Comparison of ENCODE assay signal across 8 cellular contexts in genomic region chr17:68237369-68238172, GRCh38. TPM values are rescaled to one million over a fixed set of nuclear protein-coding genes. Genes with fewer than 3 reads are reported as not detected.
DNase-seq lines count a peak whose midpoint lies in the region; ATAC-seq and TF ChIP-seq lines count a peak whose summit lies in the region.
"Not testable (repeated sequence)": the region's sequence is repeated elsewhere in the genome, so short reads cannot be mapped to it uniquely, and the experiment has no call there.

No MANE protein-coding gene starts in this region.

- not testable (repeated sequence) for H3K9me3 Mint-ChIP-seq in activated CD8-positive, alpha-beta T cell treated with anti-CD3 and anti-CD28 coated beads for 36 hours; dendritic cell treated with granulocyte-macrophage colony-stimulating factor and Interleukin-4, amounts not matched to agents 40 ng/mL and 50 ng/mL, for 4 days; naive thymus-derived CD8-positive, alpha-beta T cell

- H3K27ac ChIP-seq in upper lobe of right lung: peak overlapping the region; percentile 87

- H3K36me3 Mint-ChIP-seq in activated CD8-positive, alpha-beta T cell treated with anti-CD3 and anti-CD28 coated beads for 36 hours (ENCODE audit: low read depth); dendritic cell treated with granulocyte-macrophage colony-stimulating factor and Interleukin-4, amounts not matched to agents 40 ng/mL and 50 ng/mL, for 4 days (ENCODE audit: low read depth); naive thymus-derived CD8-positive, alpha-beta T cell: not testable (repeated sequence)

- CTCF ChIA-PET in activated CD8-positive, alpha-beta T cell treated with anti-CD3 and anti-CD28 coated beads for 36 hours (lab: Charles Lee): interaction anchor here (0.6 to 2.9 kb wide), 9 partner anchors 11 to 221 kb away, joined by 3 to 12 read pairs (median 3); partner anchors contain the start of gene AMZ2

- not testable (repeated sequence) for H3K4me3 ChIP-seq in upper lobe of right lung

- POLR2A ChIA-PET in activated CD8-positive, alpha-beta T cell treated with anti-CD3 and anti-CD28 coated beads for 36 hours (lab: Charles Lee): interaction anchor here (0.8 to 5.6 kb wide), 11 partner anchors 9 to 194 kb away, joined by 3 to 63 read pairs (median 4); partner anchors contain the start of genes AMZ2, ARSG and SLC16A6
- POLR2A ChIA-PET in naive thymus-derived CD8-positive, alpha-beta T cell (lab: Charles Lee): interaction anchor here (0.6 to 5.8 kb wide), 10 partner anchors 8 to 222 kb away, joined by 3 to 53 read pairs (median 4); partner anchors contain the start of genes AMZ2, ARSG and SLC16A6

- intact Hi-C loops in activated CD8-positive, alpha-beta T cell treated with anti-CD3 and anti-CD28 coated beads for 36 hours (cut with micrococcal nuclease); dendritic cell treated with granulocyte-macrophage colony-stimulating factor and Interleukin-4, amounts not matched to agents 40 ng/mL and 50 ng/mL, for 4 days (cut with micrococcal nuclease); upper lobe of right lung (cut with DNase I): not testable (repeated sequence)

- H3K36me3 ChIP-seq in upper lobe of right lung: not testable (repeated sequence)

- peak overlapping the region; percentile 99 for H3K27ac Mint-ChIP-seq in activated CD8-positive, alpha-beta T cell treated with anti-CD3 and anti-CD28 coated beads for 36 hours
- H3K27ac Mint-ChIP-seq in dendritic cell treated with granulocyte-macrophage colony-stimulating factor and Interleukin-4, amounts not matched to agents 40 ng/mL and 50 ng/mL, for 4 days: peak overlapping the region; percentile 98
- peak overlapping the region; percentile 94 to 99 (median 98) for H3K27ac Mint-ChIP-seq in naive thymus-derived CD8-positive, alpha-beta T cell

- peak; percentile 57 for DNase-seq in NOMO-1 treated with dmso at 0.1 percent for 144 hours (lab: John Stamatoyannopoulos, UW; ENCODE audit: unreplicated experiment)
- DNase-seq in activated CD8-positive, alpha-beta T cell treated with anti-CD3 and anti-CD28 coated beads for 36 hours: peak; percentile 73
- DNase-seq in naive thymus-derived CD8-positive, alpha-beta T cell: peak; percentile 19 to 78 (median 56)
- not testable (repeated sequence) for DNase-seq in upper lobe of right lung

- peaks cover 52% of the 10 kb centered on the region for H3K4me1 Mint-ChIP-seq in activated CD8-positive, alpha-beta T cell treated with anti-CD3 and anti-CD28 coated beads for 36 hours (ENCODE audit: low read depth)
- H3K4me1 Mint-ChIP-seq in dendritic cell treated with granulocyte-macrophage colony-stimulating factor and Interleukin-4, amounts not matched to agents 40 ng/mL and 50 ng/mL, for 4 days (ENCODE audit: low read depth): peaks cover 35% of the 10 kb centered on the region
- peaks cover 19 to 69% (median 40%) of the 10 kb centered on the region in 4 donors for H3K4me1 Mint-ChIP-seq in naive thymus-derived CD8-positive, alpha-beta T cell

- not testable (repeated sequence) for H3K27me3 ChIP-seq in upper lobe of right lung

- not testable (repeated sequence) for H3K27me3 Mint-ChIP-seq in activated CD8-positive, alpha-beta T cell treated with anti-CD3 and anti-CD28 coated beads for 36 hours; dendritic cell treated with granulocyte-macrophage colony-stimulating factor and Interleukin-4, amounts not matched to agents 40 ng/mL and 50 ng/mL, for 4 days; naive thymus-derived CD8-positive, alpha-beta T cell

- H3K4me3 Mint-ChIP-seq in activated CD8-positive, alpha-beta T cell treated with anti-CD3 and anti-CD28 coated beads for 36 hours: peak overlapping the region; percentile 82
- H3K4me3 Mint-ChIP-seq in dendritic cell treated with granulocyte-macrophage colony-stimulating factor and Interleukin-4, amounts not matched to agents 40 ng/mL and 50 ng/mL, for 4 days: peak overlapping the region; percentile 74
- peak overlapping the region; percentile 82 to 89 (median 84) for H3K4me3 Mint-ChIP-seq in naive thymus-derived CD8-positive, alpha-beta T cell

- not testable (repeated sequence) for H3K9me3 ChIP-seq in upper lobe of right lung

- not testable (repeated sequence) for H3K4me1 ChIP-seq in upper lobe of right lung

- not testable (repeated sequence) for TF ChIP-seq CTCF in activated CD8-positive, alpha-beta T cell treated with anti-CD3 and anti-CD28 coated beads for 36 hours (IDR thresholded peaks at IDR 0.05); upper lobe of right lung (IDR thresholded peaks at IDR 0.05)

- peak; percentile 73 for ATAC-seq in GM18502 (IDR thresholded peaks at IDR 0.05; ENCODE audit: poor library complexity, unreplicated experiment)
- peak; percentile 70 for ATAC-seq in GM21390 (IDR thresholded peaks at IDR 0.05; ENCODE audit: unreplicated experiment)
- ATAC-seq in HG03103 (IDR thresholded peaks at IDR 0.05; ENCODE audit: low read depth, unreplicated experiment): peak; percentile 57
- ATAC-seq in activated CD8-positive, alpha-beta T cell treated with anti-CD3 and anti-CD28 coated beads for 36 hours: peak; percentile 75
- ATAC-seq in naive thymus-derived CD8-positive, alpha-beta T cell: peak; percentile 77 to 93
- peak; percentile 86 for ATAC-seq in upper lobe of right lung

RNA-seq across cellular contexts. Expression of gene AMZ2, which starts 10.3 kb away (rescaled TPM):
- total RNA-seq in activated CD8-positive, alpha-beta T cell treated with anti-CD3 and anti-CD28 coated beads for 36 hours: 100 to 1,000 TPM; 132 to 141 TPM
- total RNA-seq in naive thymus-derived CD8-positive, alpha-beta T cell: 10 to 100 TPM; 72.4 to 72.7 TPM
- 100 to 1,000 TPM in 1 of 3 donors, 10 to 100 TPM in 2; 89.0 to 125 (median 94.6) TPM for polyA plus RNA-seq in naive thymus-derived CD8-positive, alpha-beta T cell
- 50.5 TPM for total RNA-seq in upper lobe of right lung

RNA-seq across cellular contexts. Expression of gene SLC16A6, which starts 53.4 kb away (rescaled TPM):
- total RNA-seq in activated CD8-positive, alpha-beta T cell treated with anti-CD3 and anti-CD28 coated beads for 36 hours: 1 to 10 TPM; 2.3 to 2.8 TPM
- 1 to 10 TPM; 6.4 to 6.9 TPM for total RNA-seq in naive thymus-derived CD8-positive, alpha-beta T cell
- 1 to 10 TPM in 2 of 3 donors, under 1 TPM in 1; 0.61 to 2.6 (median 1.5) TPM for polyA plus RNA-seq in naive thymus-derived CD8-positive, alpha-beta T cell
- total RNA-seq in upper lobe of right lung: 7.5 TPM

RNA-seq across cellular contexts. Expression of gene ARSG, which starts 53.7 kb away (rescaled TPM):
- total RNA-seq in activated CD8-positive, alpha-beta T cell treated with anti-CD3 and anti-CD28 coated beads for 36 hours: 1 to 10 TPM; 7.2 to 8.4 TPM
- 10 to 100 TPM; 12.1 to 15.1 TPM for total RNA-seq in naive thymus-derived CD8-positive, alpha-beta T cell
- polyA plus RNA-seq in naive thymus-derived CD8-positive, alpha-beta T cell: 10 to 100 TPM; 10.4 to 13.7 (median 12.9) TPM
- total RNA-seq in upper lobe of right lung: 4.8 TPM
